ENCODE assay signal across 8 cellular contexts in the genomic region with DNA sequence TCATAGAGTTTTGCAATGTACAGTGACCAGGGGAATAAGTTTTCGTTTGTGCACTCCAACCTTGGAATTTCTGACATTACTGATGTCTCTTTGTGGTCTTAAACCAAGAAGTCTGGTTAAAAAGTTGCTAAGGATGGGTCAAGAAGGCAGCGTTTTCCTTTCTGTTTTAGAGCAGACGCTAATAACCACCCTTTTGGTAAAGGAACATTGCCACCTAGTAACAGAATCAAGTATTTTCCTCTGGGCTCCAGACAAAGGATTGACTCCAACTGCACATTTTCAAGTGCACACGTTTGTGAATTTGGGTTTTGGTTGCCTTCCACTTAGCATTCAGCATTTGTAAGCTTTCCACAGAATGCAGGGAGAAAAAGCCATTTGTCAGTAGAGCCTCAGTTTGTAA.
A peak's percentile ranks its signal among the peaks of the same experiment; 100 is the strongest.
DNase-seq lines count a peak whose midpoint lies in the region; ATAC-seq and TF ChIP-seq lines count a peak whose summit lies in the region.

No MANE protein-coding gene starts in this region.

- no peak for ATAC-seq in GM21528 (IDR thresholded peaks at IDR 0.05; ENCODE audit: low FRiP score, unreplicated experiment)

- in situ Hi-C loops in astrocyte of the spinal cord (cut with HindIII; ENCODE audit: low sequenced_read_pairs): no loop called here

- DNase-seq in GM03348 (ENCODE audit: low spot score) (peak; percentile 55), HuH-7 (ENCODE audit: low spot score) (peak; percentile 40), astrocyte of the spinal cord (ENCODE audit: low read depth, low spot score) (peak; percentile 47), midbrain (lab: John Stamatoyannopoulos, UW) (peak; percentile 79), HK-2 (ENCODE audit: unreplicated experiment) (no peak)
- no peak for DNase-seq in activated CD4-positive, CD25-positive, alpha-beta regulatory T cell treated with anti-CD3 and anti-CD28 coated beads, Interleukin-2, amount 50 U/mL, for 72 hours
- no peak for DNase-seq in stimulated activated CD4-positive, alpha-beta T cell treated with anti-CD3 and anti-CD28 coated beads, Interleukin-12 subunit alpha, Interleukin-12 subunit beta, amount 100 ng/mL, for 4 hours

- no peak overlapping the region for H3K4me3 ChIP-seq in astrocyte of the spinal cord (ENCODE audit: low read depth, low read length)

- TF ChIP-seq CTCF in astrocyte of the spinal cord (IDR thresholded peaks at IDR 0.05; ENCODE audit: low read depth, low read length): peak; percentile 30

Comparison
In these comparisons a context has a peak if more than half of its experiments do, and no peak if none do; other contexts are left out.
1. DNase-seq: peak in GM03348 (single experiment), HuH-7 (single experiment), astrocyte of the spinal cord (single experiment) and midbrain (single experiment); none in HK-2 (single experiment), activated CD4-positive, CD25-positive, alpha-beta regulatory T cell treated with anti-CD3 and anti-CD28 coated beads, Interleukin-2, amount 50 U/mL, for 72 hours (single experiment) and stimulated activated CD4-positive, alpha-beta T cell treated with anti-CD3 and anti-CD28 coated beads, Interleukin-12 subunit alpha, Interleukin-12 subunit beta, amount 100 ng/mL, for 4 hours (single experiment).